Comparison of ENCODE assay signal across 16 cellular contexts in genomic region chr15:69906256-69907185, GRCh38.
"Had no signal": no experiment of that assay in that cellular context is flagged by ENCODE, and none has a peak within 500 bp of the region (broad histone marks: within the 10 kb centered on the region; RNA-seq: fewer than 3 reads in every experiment).

No MANE protein-coding gene starts in this region.

- H3K36me3 ChIP-seq: lower lobe of right lung, neutrophil, right lobe of liver, tibial artery, WERI-Rb-1 had no signal

- H3K27me3 ChIP-seq: neutrophil, right lobe of liver, tibial artery had no signal

- DNase-seq: activated CD4-positive, alpha-beta T cell treated with anti-CD3 and anti-CD28 coated beads for 4 hours; activated CD8-positive, alpha-beta memory T cell treated with anti-CD3 and anti-CD28 coated beads, Interleukin-2, amount 50 U/mL, for 48 hours; activated CD8-positive, alpha-beta T cell treated with anti-CD3 and anti-CD28 coated beads for 36 hours; activated naive CD4-positive, alpha-beta T cell; central memory CD4-positive, alpha-beta T cell; effector memory CD4-positive, alpha-beta T cell; lower lobe of right lung; naive thymus-derived CD4-positive, alpha-beta T cell; posterior cingulate gyrus; right lobe of liver; T1000; tibial artery; WERI-Rb-1 had no signal

- ATAC-seq: activated CD8-positive, alpha-beta T cell treated with anti-CD3 and anti-CD28 coated beads for 36 hours; lower lobe of right lung; naive thymus-derived CD4-positive, alpha-beta T cell; right lobe of liver; stimulated activated memory B cell treated with anti-CD40 and anti-IgM and Interleukin-4, amounts not matched to agents 10 μg/mL and 1 μg/mL and 100 μg/mL, for 72 hours had no signal

- H3K9me3 ChIP-seq: lower lobe of right lung, neutrophil, right lobe of liver, tibial artery had no signal

- H3K4me3 ChIP-seq: coronary artery, lower lobe of right lung, right lobe of liver, tibial artery had no signal

- H3K27ac ChIP-seq: coronary artery, lower lobe of right lung, neutrophil, right lobe of liver, tibial artery, WERI-Rb-1 had no signal

- H3K4me1 ChIP-seq: lower lobe of right lung, right lobe of liver had no signal
